In genomic region chr15:55741592-55742497, GRCh38 we compare ENCODE assay signal across 8 cellular contexts. TPM values are rescaled to one million over a fixed set of nuclear protein-coding genes. Genes with fewer than 3 reads are reported as not detected.
A peak's percentile ranks its signal among the peaks of the same experiment; 100 is the strongest.
DNase-seq lines count a peak whose midpoint lies in the region; ATAC-seq, FAIRE-seq and TF ChIP-seq lines count a peak whose summit lies in the region.

No MANE protein-coding gene starts in this region.

- H3K9me3 ChIP-seq in PC-9 (ENCODE audit: insufficient read depth, low read depth): no peaks in the 10 kb centered on the region
- H3K9me3 ChIP-seq in endothelial cell of umbilical vein (replicated peaks; ENCODE audit: control insufficient read depth, insufficient read depth, low read length): no peaks in the 10 kb centered on the region
- H3K9me3 ChIP-seq in naive thymus-derived CD4-positive, alpha-beta T cell (ENCODE audit: control insufficient read depth in 2 of 3, low read length in 3 of 3): no peaks in the 10 kb centered on the region

- no peaks in the 10 kb centered on the region for H3K9me1 ChIP-seq in endothelial cell of umbilical vein (replicated peaks; ENCODE audit: control insufficient read depth, extremely low read depth, insufficient read depth, low read length)

- CTCF ChIA-PET in PC-9 (lab: Charles Lee) (interaction anchor here (0.5 kb wide), 1 partner anchor 7 kb away, joined by 5 read pairs; no protein-coding TSS in a partner anchor), endothelial cell of umbilical vein (lab: Charles Lee) (interaction anchor here (0.8 to 1.1 kb wide), 2 partner anchors 87 to 93 kb away, joined by 3 to 4 read pairs; no protein-coding TSS in a partner anchor)
- CTCF ChIA-PET in naive thymus-derived CD4-positive, alpha-beta T cell (lab: Charles Lee): no interaction called here

- intact Hi-C loops in PC-9 (cut with micrococcal nuclease; ENCODE audit: unreplicated experiment): loop anchor here (5.0 kb wide), 1 partner anchor 55 kb away; no protein-coding TSS in a partner anchor
- intact Hi-C loops in endothelial cell of umbilical vein (cut with micrococcal nuclease): loop anchor here (1.0 to 5.0 kb wide), 4 partner anchors 75 to 155 kb away; partner anchors contain the start of gene PYGO1
- intact Hi-C loops in naive thymus-derived CD4-positive, alpha-beta T cell (cut with micrococcal nuclease): loop anchor here in 1 of 2 donors (10.0 kb wide), 1 partner anchor 77 kb away; no protein-coding TSS in a partner anchor

- BruUV-seq in PC-9 (replicated peaks; lab: Mats Ljungman, UMichigan) (TSS peak; percentile 38), endothelial cell of umbilical vein (replicated peaks; lab: Mats Ljungman, UMichigan) (TSS peak; percentile 16)

- peaks cover 0 to 5% (median 5%) of the 10 kb centered on the region in 7 donors for H3K4me1 Mint-ChIP-seq in naive thymus-derived CD4-positive, alpha-beta T cell

- H3K4me3 ChIP-seq in PC-9: peak overlapping the region; percentile 90
- peak overlapping the region; percentile 26 to 98 (median 93) for H3K4me3 ChIP-seq in endothelial cell of umbilical vein (replicated peaks in 1 of 3; ENCODE audit: insufficient read depth in 1 of 3, low read depth in 1 of 3, low read length in 3 of 3)
- H3K4me3 ChIP-seq in naive thymus-derived CD4-positive, alpha-beta T cell (ENCODE audit: low read length): peak overlapping the region; percentile 44

- peaks cover 37% of the 10 kb centered on the region for H3K79me2 ChIP-seq in PC-9 (ENCODE audit: low read depth)
- peaks cover 2% of the 10 kb centered on the region for H3K79me2 ChIP-seq in endothelial cell of umbilical vein (ENCODE audit: control insufficient read depth, insufficient read depth, low read length)

- DNase-seq in NCI-H345 (lab: John Stamatoyannopoulos, UW) (peak; percentile 7), NCI-H345 treated with DMSO at 0.1 percent for 48 hours (lab: John Stamatoyannopoulos, UW; ENCODE audit: unreplicated experiment) (no peak), PC-9 (peak in 1 of 2 experiments; percentile 7), endothelial cell of umbilical vein (ENCODE audit: low read depth, low spot score) (peak; percentile 30), UCSD-AML1 (lab: John Stamatoyannopoulos, UW; ENCODE audit: unreplicated experiment) (no peak)
- DNase-seq in naive thymus-derived CD4-positive, alpha-beta T cell: peak in 1 of 9 donors; percentile 11
- DNase-seq in stimulated activated naive CD4-positive, alpha-beta T cell treated with Interleukin-2 at 50 U/mL for 16 hours (lab: John Stamatoyannopoulos, UW): no peak

- H3K9me2 ChIP-seq in PC-9 (ENCODE audit: insufficient read depth): no peaks in the 10 kb centered on the region

- H3K4me1 ChIP-seq in PC-9 (replicated peaks; ENCODE audit: insufficient read depth) (peaks cover 36% of the 10 kb centered on the region), endothelial cell of umbilical vein (ENCODE audit: control insufficient read depth, extremely low read depth, insufficient read depth, low read length) (peaks cover 25% of the 10 kb centered on the region)
- H3K4me1 ChIP-seq in naive thymus-derived CD4-positive, alpha-beta T cell (ENCODE audit: control insufficient read depth in 2 of 2, insufficient read depth in 2 of 2, low read length in 2 of 2): peaks cover 0 to 7% of the 10 kb centered on the region in 2 donors

- H3K27me3 Mint-ChIP-seq in naive thymus-derived CD4-positive, alpha-beta T cell: peaks cover 33 to 48% (median 35%) of the 10 kb centered on the region in 5 donors

- FAIRE-seq in endothelial cell of umbilical vein (lab: Jason Lieb, UNC): no peak

- POLR2A ChIA-PET in PC-9 (lab: Charles Lee; ENCODE audit: unreplicated experiment): interaction anchor here (0.6 kb wide), 1 partner anchor 33 kb away, joined by 4 read pairs; no protein-coding TSS in a partner anchor
- POLR2A ChIA-PET in endothelial cell of umbilical vein (lab: Charles Lee): no interaction called here
- POLR2A ChIA-PET in naive thymus-derived CD4-positive, alpha-beta T cell (lab: Charles Lee): no interaction called here

- dilution Hi-C loops in endothelial cell of umbilical vein (cut with MboI; ENCODE audit: extremely low pct_ligation_motif_present, low sequenced_read_pairs): no loop called here

- H3K9ac ChIP-seq in endothelial cell of umbilical vein (replicated peaks; ENCODE audit: extremely low read depth, insufficient read depth, low read length): peak overlapping the region; percentile 73

- H3K4me2 ChIP-seq in PC-9: peak overlapping the region; percentile 87
- peak overlapping the region; percentile 97 for H3K4me2 ChIP-seq in endothelial cell of umbilical vein (ENCODE audit: insufficient read depth, low read length)

- 0 out of 2 replicates have a peak, but pooled peaks cover 7% of the 10 kb centered on the region for H4K20me1 ChIP-seq in PC-9 (ENCODE audit: insufficient read depth)
- no peaks in the 10 kb centered on the region for H4K20me1 ChIP-seq in endothelial cell of umbilical vein (replicated peaks; ENCODE audit: control insufficient read depth, extremely low read depth, insufficient read depth, low read length)

- no peaks in the 10 kb centered on the region for H3K9me3 Mint-ChIP-seq in naive thymus-derived CD4-positive, alpha-beta T cell

- no peak; the same call in 1 of the 2 replicates for TF ChIP-seq CTCF in PC-9 (conservative IDR thresholded peaks at IDR 0.05)
- TF ChIP-seq CTCF in endothelial cell of umbilical vein (IDR thresholded peaks at IDR 0.05; ENCODE audit: extremely low read depth in 1 of 2, insufficient read depth in 1 of 2, low read depth in 1 of 2, low read length in 2 of 2): peak in 1 of 2 donors; percentile 6

- no peaks in the 10 kb centered on the region for H3K36me3 Mint-ChIP-seq in naive thymus-derived CD4-positive, alpha-beta T cell

- H3K27ac Mint-ChIP-seq in naive thymus-derived CD4-positive, alpha-beta T cell: no peak overlapping the region

- H2AFZ ChIP-seq in PC-9 (peak overlapping the region; percentile 90), endothelial cell of umbilical vein (ENCODE audit: low read depth, low read length) (peak overlapping the region; percentile 83)

- peak; percentile 38 for ATAC-seq in naive thymus-derived CD4-positive, alpha-beta T cell
- ATAC-seq in HG03039 (IDR thresholded peaks at IDR 0.05; ENCODE audit: unreplicated experiment): no peak

- H3K36me3 ChIP-seq in PC-9 (ENCODE audit: low read depth) (no peaks in the 10 kb centered on the region), endothelial cell of umbilical vein (ENCODE audit: control insufficient read depth in 2 of 2, extremely low read depth in 1 of 2, insufficient read depth in 2 of 2, low read length in 2 of 2) (no peaks in the 10 kb centered on the region)
- H3K36me3 ChIP-seq in naive thymus-derived CD4-positive, alpha-beta T cell (ENCODE audit: control insufficient read depth in 2 of 3, insufficient read depth in 3 of 3, low read length in 3 of 3): no peaks in the 10 kb centered on the region

- TF ChIP-seq POLR2A in endothelial cell of umbilical vein (IDR thresholded peaks at IDR 0.05; ENCODE audit: low read depth, low read length): no peak

- H3K27me3 ChIP-seq in PC-9 (ENCODE audit: insufficient read depth, low read depth) (no peaks in the 10 kb centered on the region), endothelial cell of umbilical vein (ENCODE audit: control insufficient read depth in 2 of 2, insufficient read depth in 2 of 2, low read length in 2 of 2) (no peaks in the 10 kb centered on the region)
- peaks cover 8 to 14% of the 10 kb centered on the region in 2 donors for H3K27me3 ChIP-seq in naive thymus-derived CD4-positive, alpha-beta T cell (ENCODE audit: control insufficient read depth in 2 of 2, insufficient read depth in 2 of 2, low read length in 2 of 2)

- H3K27ac ChIP-seq in PC-9 (no peak overlapping the region), endothelial cell of umbilical vein (ENCODE audit: insufficient read depth, low read depth, low read length) (no peak overlapping the region)
- no peak overlapping the region for H3K27ac ChIP-seq in naive thymus-derived CD4-positive, alpha-beta T cell (ENCODE audit: low read depth, low read length)

- no peak overlapping the region for H3K4me3 Mint-ChIP-seq in naive thymus-derived CD4-positive, alpha-beta T cell

- no peaks in the 10 kb centered on the region; the same call in 1 of the 2 replicates for H3F3A ChIP-seq in PC-9 (ENCODE audit: insufficient read depth, low read depth)

TF ChIP-seq in endothelial cell of umbilical vein, 7 proteins besides CTCF, POLR2A, EP300 and RAD21:
- no peak for TF ChIP-seq GATA2 (IDR thresholded peaks at IDR 0.05; ENCODE audit: insufficient read depth, insufficient read length, low read depth, low read length)
- peak; percentile 7 for TF ChIP-seq MAX (IDR thresholded peaks at IDR 0.05; ENCODE audit: insufficient read depth, insufficient read length)
- no peak for TF ChIP-seq JUN (IDR thresholded peaks at IDR 0.05; ENCODE audit: borderline replicate concordance, insufficient read depth, insufficient read length, low read depth)
- no peak for TF ChIP-seq POLR2AphosphoS5 (IDR thresholded peaks at IDR 0.05; ENCODE audit: insufficient read depth, low read depth, low read length)

RNA-seq across cellular contexts. Expression of gene PRTG, which starts 1.1 kb away (rescaled TPM):
- total RNA-seq in PC-9 (2021) (11.4 and 16.5 TPM in 2 replicates), endothelial cell of umbilical vein (8.2 and 12.4 TPM in 2 replicates)
- polyA plus RNA-seq in endothelial cell of umbilical vein: 3.0 and 3.4 TPM in 2 replicates
- polyA plus RNA-seq in endothelial cell of umbilical vein (2011; cell fraction: cytosol; rRNA removed): 2.7 and 3.3 TPM in 2 replicates
- polyA plus RNA-seq in endothelial cell of umbilical vein (2011; cell fraction: nucleus; rRNA removed): 11.0 and 12.5 TPM in 2 replicates
- polyA plus RNA-seq in endothelial cell of umbilical vein (2012): 2.0 and 3.5 TPM in 2 replicates
- 11.5 and 14.7 TPM in 2 replicates for polyA minus RNA-seq in endothelial cell of umbilical vein
- 6.9 TPM for polyA minus RNA-seq in endothelial cell of umbilical vein (2011; cell fraction: cytosol; rRNA and poly(A)+ RNA removed)
- polyA minus RNA-seq in endothelial cell of umbilical vein (2011; cell fraction: nucleus; rRNA and poly(A)+ RNA removed): 32.6 and 34.8 TPM in 2 replicates
- not detected for total RNA-seq in naive thymus-derived CD4-positive, alpha-beta T cell
- polyA plus RNA-seq in naive thymus-derived CD4-positive, alpha-beta T cell: not detected

Comparison
In these comparisons a context has a peak if more than half of its experiments do, and no peak if none do; other contexts are left out.
1. DNase-seq: peak in NCI-H345 (single experiment) and endothelial cell of umbilical vein (single experiment); none in NCI-H345 treated with DMSO at 0.1 percent for 48 hours (single experiment), UCSD-AML1 (single experiment) and stimulated activated naive CD4-positive, alpha-beta T cell treated with Interleukin-2 at 50 U/mL for 16 hours (single experiment).
2. Peak in every context shown above with its lines, with median percentiles within 50 percentile points of each other: H3K4me3 ChIP-seq.